Comparison of ENCODE assay signal across 1 cellular context in the genomic region with DNA sequence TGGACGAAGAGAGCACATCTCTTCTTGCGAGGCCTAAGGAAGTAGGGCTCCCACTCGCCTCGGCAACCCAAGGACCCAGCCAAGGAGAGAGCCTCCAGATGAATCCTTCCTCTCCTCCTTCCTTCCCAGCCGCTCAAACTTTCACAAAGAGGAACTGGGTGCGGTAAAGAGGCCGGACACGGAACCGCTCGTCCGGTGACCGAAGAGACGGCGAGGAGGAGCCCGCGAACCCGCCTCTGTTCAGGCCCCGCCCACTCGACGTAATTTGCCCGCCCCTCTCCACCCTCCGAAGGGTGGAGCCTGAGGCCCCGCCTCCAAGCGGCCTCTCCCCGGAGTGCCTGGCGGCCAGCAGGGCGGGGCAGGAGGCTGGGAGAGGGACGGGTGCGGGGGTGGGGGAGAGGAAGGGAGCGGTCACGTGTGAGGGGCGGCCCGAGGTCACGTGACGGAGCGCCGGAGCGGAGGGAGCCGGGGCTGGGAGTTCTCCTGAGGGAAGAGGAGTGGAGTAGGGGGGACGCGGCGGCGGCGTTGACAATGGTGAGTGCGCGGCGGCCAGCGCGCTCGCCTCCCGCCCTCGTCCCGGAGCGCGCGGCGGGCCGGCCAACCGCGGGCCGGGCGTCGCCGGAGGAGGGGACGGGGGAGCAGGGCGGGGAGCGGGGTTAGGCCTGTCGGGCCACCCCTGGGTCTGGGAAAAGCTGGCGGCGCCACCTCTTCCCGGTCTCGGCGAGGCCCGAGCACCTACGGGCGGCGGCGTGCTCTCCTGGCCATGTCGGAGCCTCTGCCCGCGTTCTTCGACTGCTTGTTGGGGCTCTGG.
TF ChIP-seq lines count a peak whose summit lies in the region.

A gene (plus strand): TSS at position 432 of the 811 bp plus-strand sequence. CDS start 100 bp downstream, at position 532.

TF ChIP-seq in GM12878, 131 proteins besides CTCF, POLR2A, EP300 and RAD21 (continued from another document):
- TF ChIP-seq POLR2AphosphoS5 (IDR thresholded peaks at IDR 0.05; ENCODE audit: low read length) (peak; percentile 82), CHD1 (IDR thresholded peaks at IDR 0.05; ENCODE audit: low read depth, low read length) (no peak), KDM1A (IDR thresholded peaks at IDR 0.05; ENCODE audit: borderline replicate concordance) (no peak), BACH1 (IDR thresholded peaks at IDR 0.05; ENCODE audit: borderline replicate concordance) (0 out of 2 replicates have a peak, but pooled peaks have one; percentile 63)
- TF ChIP-seq, protein P1, sequence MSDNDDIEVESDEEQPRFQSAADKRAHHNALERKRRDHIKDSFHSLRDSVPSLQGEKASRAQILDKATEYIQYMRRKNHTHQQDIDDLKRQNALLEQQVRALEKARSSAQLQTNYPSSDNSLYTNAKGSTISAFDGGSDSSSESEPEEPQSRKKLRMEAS (IDR thresholded peaks at IDR 0.05; ENCODE audit: low read depth, low read length), result peak; percentile 77; the same call in 1 of the 2 replicates
TF ChIP-seq in GM12878: peak in this region for 54.
